ENCODE assay signal across 10 cellular contexts in genomic region chr6:158027590-158028285, GRCh38. TPM values are rescaled to one million over a fixed set of nuclear protein-coding genes. Genes with fewer than 3 reads are reported as not detected.
A peak's percentile ranks its signal among the peaks of the same experiment; 100 is the strongest.
DNase-seq lines count a peak whose midpoint lies in the region; ATAC-seq, FAIRE-seq and TF ChIP-seq lines count a peak whose summit lies in the region.
"Had no signal": no experiment of that assay in that cellular context is flagged by ENCODE, and none has a peak within 500 bp of the region (broad histone marks: within the 10 kb centered on the region; RNA-seq: fewer than 3 reads in every experiment).

No MANE protein-coding gene starts in this region.

- no peak for TF ChIP-seq RAD21 in A549 (conservative IDR thresholded peaks at IDR 0.05 in 1 of 2, IDR thresholded peaks at IDR 0.05 in 1 of 2)

- intact Hi-C loops in naive thymus-derived CD4-positive, alpha-beta T cell (cut with micrococcal nuclease) = loop anchor here (2.0 to 5.0 kb wide), 6 partner anchors 37 to 647 kb away; partner anchors contain the start of genes GTF2H5 (in 2 of the 2), SERAC1 (in 2 of the 2) and ZDHHC14 (in 1 of the 2)

- peak overlapping the region; percentile 62 for H3K4me2 ChIP-seq in A549

- 72% methylated on average over 17 of the region's 22 CpGs for WGBS in A549 (ENCODE audit: missing lambda C conversion rate)

- no peaks in the 10 kb centered on the region for H3K27me3 ChIP-seq in naive thymus-derived CD4-positive, alpha-beta T cell (ENCODE audit: control insufficient read depth in 2 of 2, insufficient read depth in 2 of 2, low read length in 2 of 2)

- DNase-seq in A549 (ENCODE audit: low read depth in 1 of 2, low spot score in 1 of 2) (peak in 1 of 2 experiments; percentile 39), HFFc6 (no peak), NCI-H69 (lab: John Stamatoyannopoulos, UW) (no peak), inferior parietal cortex (ENCODE audit: extremely low spot score) (no peak), NCI-H1105 treated with DMSO at 0.1 percent for 48 hours (lab: John Stamatoyannopoulos, UW) (no peak), NCI-H146 (lab: John Stamatoyannopoulos, UW) (no peak)
- DNase-seq in central memory CD8-positive, alpha-beta T cell (ENCODE audit: low spot score in 2 of 2) = no peak
- no peak for DNase-seq in naive thymus-derived CD4-positive, alpha-beta T cell

- H3K4me3 Mint-ChIP-seq in HFFc6 = no peak overlapping the region
- H3K4me3 Mint-ChIP-seq in central memory CD8-positive, alpha-beta T cell = no peak overlapping the region
- peak overlapping the region in 5 of 10 donors; percentile 24 to 84 (median 80) for H3K4me3 Mint-ChIP-seq in naive thymus-derived CD4-positive, alpha-beta T cell

- H3K27ac Mint-ChIP-seq in HFFc6 = peak overlapping the region; percentile 100
- H3K27ac Mint-ChIP-seq in central memory CD8-positive, alpha-beta T cell (ENCODE audit: low read depth) = peak overlapping the region; percentile 87
- peak overlapping the region; percentile 88 to 98 (median 97) for H3K27ac Mint-ChIP-seq in naive thymus-derived CD4-positive, alpha-beta T cell

- peaks cover 0 to 17% (median 0%) of the 10 kb centered on the region in 3 experiments for H3K36me3 ChIP-seq in naive thymus-derived CD4-positive, alpha-beta T cell (ENCODE audit: control insufficient read depth in 2 of 3, insufficient read depth in 3 of 3, low read length in 3 of 3)

- no peak for FAIRE-seq in A549 (lab: Jason Lieb, UNC)
- FAIRE-seq: frontal cortex had no signal

- H3K27me3 Mint-ChIP-seq in HFFc6 (ENCODE audit: insufficient read depth) = peaks cover 8% of the 10 kb centered on the region
- H3K27me3 Mint-ChIP-seq in central memory CD8-positive, alpha-beta T cell = no peaks in the 10 kb centered on the region
- no peaks in the 10 kb centered on the region for H3K27me3 Mint-ChIP-seq in naive thymus-derived CD4-positive, alpha-beta T cell

- peaks cover 13% of the 10 kb centered on the region for H3K36me3 Mint-ChIP-seq in HFFc6 (ENCODE audit: low read depth)
- peaks cover 2% of the 10 kb centered on the region for H3K36me3 Mint-ChIP-seq in central memory CD8-positive, alpha-beta T cell (ENCODE audit: insufficient read depth)
- peaks cover 0 to 24% (median 9%) of the 10 kb centered on the region in 5 donors for H3K36me3 Mint-ChIP-seq in naive thymus-derived CD4-positive, alpha-beta T cell

- POLR2A ChIA-PET in A549 (lab: Yijun Ruan, JAX) = no interaction called here
- POLR2A ChIA-PET in naive thymus-derived CD4-positive, alpha-beta T cell (lab: Charles Lee) = interaction anchor here (0.7 to 1.4 kb wide), 3 partner anchors 21 to 45 kb away, joined by 3 read pairs; no protein-coding TSS in a partner anchor

- CTCF ChIA-PET in A549 (lab: Yijun Ruan, JAX) = interaction anchor here (0.8 to 6.5 kb wide), 8 partner anchors 9 to 44 kb away, joined by 3 to 54 read pairs (median 19); no protein-coding TSS in a partner anchor
- CTCF ChIA-PET in naive thymus-derived CD4-positive, alpha-beta T cell (lab: Charles Lee) = interaction anchor here (3.2 to 3.6 kb wide), 2 partner anchors 20 to 44 kb away, joined by 26 to 37 read pairs; no protein-coding TSS in a partner anchor

- H3K27ac ChIP-seq in A549 = peak overlapping the region; percentile 87 to 94
- H3K27ac ChIP-seq in naive thymus-derived CD4-positive, alpha-beta T cell (ENCODE audit: low read depth, low read length) = peak overlapping the region; percentile 73
- H3K27ac ChIP-seq: SK-N-MC had no signal

- TF ChIP-seq POLR2A in A549 (IDR thresholded peaks at IDR 0.05; ENCODE audit: low read length) = no peak

- ATAC-seq in A549 = no peak
- no peak for ATAC-seq in central memory CD8-positive, alpha-beta T cell (replicated peaks; ENCODE audit: extremely low read depth, poor library complexity, severe bottlenecking)
- ATAC-seq in naive thymus-derived CD4-positive, alpha-beta T cell = no peak

- no peak for TF ChIP-seq EP300 in A549 (IDR thresholded peaks at IDR 0.05)

- peaks cover 61% of the 10 kb centered on the region for H3K4me1 Mint-ChIP-seq in HFFc6 (ENCODE audit: low read depth)
- peaks cover 43% of the 10 kb centered on the region for H3K4me1 Mint-ChIP-seq in central memory CD8-positive, alpha-beta T cell
- H3K4me1 Mint-ChIP-seq in naive thymus-derived CD4-positive, alpha-beta T cell = peaks cover 26 to 47% (median 41%) of the 10 kb centered on the region in 7 donors

- no peak for TF ChIP-seq CTCF in A549 (IDR thresholded peaks at IDR 0.05)
- no peak for TF ChIP-seq CTCF in HFFc6 (IDR thresholded peaks at IDR 0.05)

- H3K9me3 ChIP-seq in A549 = no peaks in the 10 kb centered on the region
- no peaks in the 10 kb centered on the region for H3K9me3 ChIP-seq in naive thymus-derived CD4-positive, alpha-beta T cell (ENCODE audit: control insufficient read depth in 2 of 3, low read length in 3 of 3)

- H3K4me1 ChIP-seq in A549 = peaks cover 80% of the 10 kb centered on the region
- H3K4me1 ChIP-seq in naive thymus-derived CD4-positive, alpha-beta T cell (ENCODE audit: control insufficient read depth in 2 of 2, insufficient read depth in 2 of 2, low read length in 2 of 2) = peaks cover 23 to 28% of the 10 kb centered on the region in 2 donors

- no peaks in the 10 kb centered on the region for H3K9me3 Mint-ChIP-seq in HFFc6
- H3K9me3 Mint-ChIP-seq in central memory CD8-positive, alpha-beta T cell = no peaks in the 10 kb centered on the region
- H3K9me3 Mint-ChIP-seq in naive thymus-derived CD4-positive, alpha-beta T cell = peaks cover 0 to 2% (median 0%) of the 10 kb centered on the region in 11 donors

- no peak overlapping the region for H3K4me3 ChIP-seq in A549
- H3K4me3 ChIP-seq in naive thymus-derived CD4-positive, alpha-beta T cell (ENCODE audit: low read length) = no peak overlapping the region
- H3K4me3 ChIP-seq: SK-N-MC had no signal

TF ChIP-seq in A549, 52 proteins besides CTCF, POLR2A, EP300 and RAD21:
- TF ChIP-seq EHMT2 (IDR thresholded peaks at IDR 0.05; ENCODE audit: low read depth) (no peak), JUN (IDR thresholded peaks at IDR 0.05) (no peak), ZFP36 (IDR thresholded peaks at IDR 0.05; ENCODE audit: borderline replicate concordance, partially characterized antibody) (peak; percentile 74), MYC (IDR thresholded peaks at IDR 0.05; ENCODE audit: borderline replicate concordance, low read length) (no peak), CBX8 (IDR thresholded peaks at IDR 0.05) (no peak), ELK1 (IDR thresholded peaks at IDR 0.05; ENCODE audit: low read depth, low read length) (no peak), MAX (IDR thresholded peaks at IDR 0.05) (peak; percentile 27; the same call in 1 of the 2 replicates)

RNA-seq across cellular contexts. Expression of gene SYNJ2, which starts 46.1 kb away (rescaled TPM):
- polyA plus RNA-seq in A549 (2011; rRNA removed) = 22.3 and 24.7 TPM in 2 replicates
- polyA plus RNA-seq in A549 (2012; cell fraction: cytosol; rRNA removed) = 28.9 and 30.2 TPM in 2 replicates
- 21.6 and 25.1 TPM in 2 replicates for polyA plus RNA-seq in A549 (2012; cell fraction: nucleus; rRNA removed)
- 26.5 to 28.5 TPM (median 26.7 TPM) in 3 replicates for polyA plus RNA-seq in A549 (2017; fragmentation: RNase III; extraction: RNeasy Plus Mini Kit Qiagen cat#74134 plus additional on column Dnase treatment)
- 31.0 and 31.9 TPM in 2 replicates for polyA minus RNA-seq in A549 (2011; rRNA and poly(A)+ RNA removed)
- total RNA-seq in HFFc6 (2021; fragmentation: NEBNext Ultra II Directional; extraction: Animal tissue kit (Norgen Biotek cat#: 25700)) = 10 to 100 TPM; 31.8 to 46.4 (median 41.3) TPM
- 10 to 100 TPM; 22.4 to 36.6 (median 22.5) TPM for total RNA-seq in naive thymus-derived CD4-positive, alpha-beta T cell
- 10 to 100 TPM; 12.0 to 18.0 TPM for polyA plus RNA-seq in naive thymus-derived CD4-positive, alpha-beta T cell
